9 cellular contexts compared by ENCODE assay signal in the genomic region with DNA sequence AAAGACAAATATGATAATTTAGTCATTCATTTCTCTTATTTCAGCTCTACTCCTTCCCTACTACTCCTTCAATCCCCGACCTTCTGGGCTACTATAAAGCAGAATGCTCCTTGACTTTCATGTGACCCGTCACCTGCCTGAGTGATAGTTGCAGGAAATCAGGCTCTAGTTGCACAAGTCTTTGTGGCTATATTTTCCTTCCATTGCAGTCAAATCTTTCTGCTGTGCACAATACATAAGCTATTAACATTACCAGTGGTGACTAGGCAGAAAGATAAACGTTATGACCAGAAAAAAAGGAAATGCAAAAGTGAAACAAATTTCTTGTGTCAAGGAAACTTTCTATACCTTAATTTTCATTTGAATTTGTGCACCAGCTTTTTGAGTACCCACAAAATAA. TPM values are rescaled to one million over a fixed set of nuclear protein-coding genes. Genes with fewer than 3 reads are reported as not detected.
DNase-seq lines count a peak whose midpoint lies in the region; ATAC-seq, FAIRE-seq and TF ChIP-seq lines count a peak whose summit lies in the region.
"Had no signal": no experiment of that assay in that cellular context is flagged by ENCODE, and none has a peak within 500 bp of the region (broad histone marks: within the 10 kb centered on the region; RNA-seq: fewer than 3 reads in every experiment).

No MANE protein-coding gene starts in this region.

- no peaks in the 10 kb centered on the region for H3K36me3 ChIP-seq in BLaER1 treated with 17β-estradiol and CSF1 and Interleukin-3, amounts not matched to agents 10 nM and 100 nM
- no peaks in the 10 kb centered on the region for H3K36me3 ChIP-seq in K562 (ENCODE audit: control insufficient read depth, insufficient read depth, low read length)
- no peaks in the 10 kb centered on the region for H3K36me3 ChIP-seq in aorta (ENCODE audit: control insufficient read depth in 1 of 2, insufficient read depth in 2 of 2, low read length in 1 of 2)

- in situ Hi-C loops in K562 (cut with MboI), result no loop called here

- peaks cover 21% of the 10 kb centered on the region for H3K4me1 Mint-ChIP-seq in activated T-cell treated with anti-CD3 and anti-CD28 coated beads, Interleukin-2, amount 50 U/mL, for 72 hours (ENCODE audit: low read depth)

- H3K9me3 Mint-ChIP-seq in activated T-cell treated with anti-CD3 and anti-CD28 coated beads, Interleukin-2, amount 50 U/mL, for 72 hours, result no peaks in the 10 kb centered on the region

- H4K20me1 ChIP-seq in BLaER1 treated with 17β-estradiol and CSF1 and Interleukin-3, amounts not matched to agents 10 nM and 100 nM, result no peaks in the 10 kb centered on the region
- H4K20me1 ChIP-seq in K562 (replicated peaks; ENCODE audit: control insufficient read depth, insufficient read depth, low read length), result no peaks in the 10 kb centered on the region

- peak; percentile 37; the same call in 1 of the 2 replicates for TF ChIP-seq EP300 in K562 (IDR thresholded peaks at IDR 0.05; ENCODE audit: low read length)

- peak; percentile 69 for FAIRE-seq in K562 (lab: Jason Lieb, UNC)

- H3K9ac ChIP-seq in BLaER1 treated with 17β-estradiol and CSF1 and Interleukin-3, amounts not matched to agents 10 nM and 100 nM, result peak overlapping the region in 5 of 11 experiments; percentile 41 to 67 (median 65); a peak in 8 of 22 replicates
- peak overlapping the region in 1 of 2 experiments; percentile 36; a peak in 2 of 4 replicates for H3K9ac ChIP-seq in K562 (ENCODE audit: insufficient read depth in 1 of 2, low read depth in 2 of 2, low read length in 2 of 2)

- intact Hi-C loops in K562 (cut with micrococcal nuclease) (no loop called here), aorta (cut with DNase I) (loop anchor here in 1 of 2 donors (5.0 kb wide), 1 partner anchor 42 kb away; no protein-coding TSS in a partner anchor)

- no peak for TF ChIP-seq POLR2A in K562 (conservative IDR thresholded peaks at IDR 0.05)

- CTCF ChIA-PET in K562 (lab: Yijun Ruan, JAX; ENCODE audit: low intra/inter-chr PET ratio), result no interaction called here

- DNase-seq in K562 (ENCODE audit: extremely low read depth in 1 of 4, low spot score in 3 of 4), result peak in 2 of 4 experiments; percentile 20 to 51
- no peak for DNase-seq in activated T-cell treated with anti-CD3 and anti-CD28 coated beads, Interleukin-2, amount 50 U/mL, for 72 hours
- no peak for DNase-seq in amniotic stem cell (lab: John Stamatoyannopoulos, UW)
- DNase-seq in aorta, result no peak
- no peak for DNase-seq in SW480 (ENCODE audit: low spot score)
- DNase-seq: T-helper 9 cell had no signal

- TF ChIP-seq RAD21 in K562 (CRISPR knock-in tag; conservative IDR thresholded peaks at IDR 0.05 in 1 of 2, IDR thresholded peaks at IDR 0.05 in 1 of 2), result no peak; a peak in 1 of 4 replicates

- POLR2A ChIA-PET in K562 (lab: Yijun Ruan, JAX), result interaction anchor here (1.0 kb wide), 1 partner anchor 15 kb away, joined by 3 read pairs; no protein-coding TSS in a partner anchor

- no peaks in the 10 kb centered on the region for H3K9me1 ChIP-seq in K562 (ENCODE audit: control insufficient read depth, insufficient read depth, low read length)

- H2AFZ ChIP-seq in K562 (ENCODE audit: low read depth, low read length), result peak overlapping the region; percentile 87

- WGBS in K562 (ENCODE audit: insufficient coverage, low coverage, missing lambda C conversion rate), result 6% methylated on average over 3 of the region's 3 CpGs
- 79 to 81% methylated on average over 3 of the region's 3 CpGs for WGBS in aorta, 2 donors

- peak overlapping the region in 4 of 10 experiments; percentile 5 to 40 (median 28); a peak in 6 of 20 replicates for H3K4me3 ChIP-seq in BLaER1 treated with 17β-estradiol and CSF1 and Interleukin-3, amounts not matched to agents 10 nM and 100 nM
- H3K4me3 ChIP-seq in K562, result no peak overlapping the region
- no peak overlapping the region for H3K4me3 ChIP-seq in aorta (ENCODE audit: low read length in 2 of 2)

- no peak for TF ChIP-seq CTCF in K562 (IDR thresholded peaks at IDR 0.05 in 2 of 3, conservative IDR thresholded peaks at IDR 0.05 in 1 of 3; ENCODE audit: insufficient read depth in 2 of 3, low read depth in 1 of 3, low read length in 3 of 3)

- H3K4me2 ChIP-seq in BLaER1 treated with 17β-estradiol and CSF1 and Interleukin-3, amounts not matched to agents 10 nM and 100 nM, result peak overlapping the region; percentile 6 to 93 (median 46); a peak in 18 of 22 replicates
- H3K4me2 ChIP-seq in K562 (ENCODE audit: insufficient read depth, low read length), result peak overlapping the region; percentile 64

- no peak overlapping the region for H3K4me3 Mint-ChIP-seq in activated T-cell treated with anti-CD3 and anti-CD28 coated beads, Interleukin-2, amount 50 U/mL, for 72 hours

- ATAC-seq in GM19467 (IDR thresholded peaks at IDR 0.05; ENCODE audit: unreplicated experiment), result peak; percentile 78
- ATAC-seq in HG03469 (IDR thresholded peaks at IDR 0.05; ENCODE audit: unreplicated experiment), result peak; percentile 51
- ATAC-seq in K562, result peak; percentile 52
- no peak for ATAC-seq in activated T-cell treated with anti-CD3 and anti-CD28 coated beads, Interleukin-2, amount 50 U/mL, for 72 hours (replicated peaks in 1 of 2)
- ATAC-seq in aorta (ENCODE audit: low FRiP score), result no peak

- no peaks in the 10 kb centered on the region for H3K27me3 ChIP-seq in BLaER1 treated with 17β-estradiol and CSF1 and Interleukin-3, amounts not matched to agents 10 nM and 100 nM
- H3K27me3 ChIP-seq in K562 (ENCODE audit: control insufficient read depth in 2 of 2, insufficient read depth in 2 of 2, low read length in 2 of 2), result no peaks in the 10 kb centered on the region
- no peaks in the 10 kb centered on the region for H3K27me3 ChIP-seq in aorta (ENCODE audit: control insufficient read depth in 1 of 2, insufficient read depth in 2 of 2, low read length in 1 of 2)

- H3K9me3 ChIP-seq in BLaER1 treated with 17β-estradiol and CSF1 and Interleukin-3, amounts not matched to agents 10 nM and 100 nM (replicated peaks in 1 of 11), result peaks cover 0 to 4% (median 0%) of the 10 kb centered on the region in 11 experiments; a peak in 2 of 22 replicates
- H3K9me3 ChIP-seq in K562 (replicated peaks; ENCODE audit: control insufficient read depth, insufficient read depth, low read depth, low read length) (no peaks in the 10 kb centered on the region), aorta (ENCODE audit: control insufficient read depth, low read length) (no peaks in the 10 kb centered on the region)

- H3K27ac ChIP-seq in BLaER1 treated with 17β-estradiol and CSF1 and Interleukin-3, amounts not matched to agents 10 nM and 100 nM, result peak overlapping the region in 8 of 11 experiments; percentile 9 to 83 (median 70); a peak in 13 of 22 replicates
- H3K27ac ChIP-seq in K562 (ENCODE audit: extremely low read depth, low read depth, low read length) (peak overlapping the region; percentile 73), aorta (ENCODE audit: low read depth in 1 of 2, low read length in 2 of 2) (no peak overlapping the region)

- no peaks in the 10 kb centered on the region for H3K27me3 Mint-ChIP-seq in activated T-cell treated with anti-CD3 and anti-CD28 coated beads, Interleukin-2, amount 50 U/mL, for 72 hours (ENCODE audit: low read depth)

- H3K27ac Mint-ChIP-seq in activated T-cell treated with anti-CD3 and anti-CD28 coated beads, Interleukin-2, amount 50 U/mL, for 72 hours, result no peak overlapping the region

- no peaks in the 10 kb centered on the region for H3K36me3 Mint-ChIP-seq in activated T-cell treated with anti-CD3 and anti-CD28 coated beads, Interleukin-2, amount 50 U/mL, for 72 hours (ENCODE audit: insufficient read depth in 2 of 2)

- peaks cover 15 to 90% (median 30%) of the 10 kb centered on the region in 10 experiments for H3K4me1 ChIP-seq in BLaER1 treated with 17β-estradiol and CSF1 and Interleukin-3, amounts not matched to agents 10 nM and 100 nM
- H3K4me1 ChIP-seq in K562 (replicated peaks in 1 of 2; ENCODE audit: control insufficient read depth in 2 of 2, insufficient read depth in 2 of 2, low read length in 2 of 2) (peaks cover 4 to 42% of the 10 kb centered on the region in 2 experiments; a peak in 4 of 5 replicates), aorta (ENCODE audit: control insufficient read depth in 1 of 2, insufficient read depth in 2 of 2, low read length in 2 of 2) (peaks cover 2 to 5% of the 10 kb centered on the region in 2 donors)

- H3K79me2 ChIP-seq in K562 (ENCODE audit: control insufficient read depth, insufficient read depth, low read length), result no peaks in the 10 kb centered on the region

- BruUV-seq in K562 (replicated peaks; lab: Mats Ljungman, UMichigan), result no TSS peak

TF ChIP-seq in K562, 482 proteins besides CTCF, POLR2A, EP300 and RAD21 (continues in another document):
- TF ChIP-seq, protein P1, sequence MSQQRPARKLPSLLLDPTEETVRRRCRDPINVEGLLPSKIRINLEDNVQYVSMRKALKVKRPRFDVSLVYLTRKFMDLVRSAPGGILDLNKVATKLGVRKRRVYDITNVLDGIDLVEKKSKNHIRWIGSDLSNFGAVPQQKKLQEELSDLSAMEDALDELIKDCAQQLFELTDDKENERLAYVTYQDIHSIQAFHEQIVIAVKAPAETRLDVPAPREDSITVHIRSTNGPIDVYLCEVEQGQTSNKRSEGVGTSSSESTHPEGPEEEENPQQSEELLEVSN (IDR thresholded peaks at IDR 0.05; ENCODE audit: borderline replicate concordance in 1 of 2, extremely low read depth in 1 of 2, insufficient read depth in 1 of 2, insufficient read length in 1 of 2, low read depth in 1 of 2, low read length in 1 of 2, poor library complexity in 1 of 2, severe bottlenecking in 1 of 2), result no peak

RNA-seq across cellular contexts. Expression of a gene that starts 2.3 kb away (rescaled TPM):
- total RNA-seq in K562 (2011; cell fraction: chromatin; rRNA removed; ENCODE audit: low replicate concordance), result not detected in 2 replicates
- total RNA-seq in K562 (2011; cell fraction: nucleolus; rRNA removed), result not detected in 2 replicates
- total RNA-seq in K562 (2011; cell fraction: nucleoplasm; rRNA removed), result 0.15 TPM in 2 replicates
- total RNA-seq in K562 (2014; rRNA removed) (0.08 and 0.14 TPM in 2 replicates), K562 (2014; rRNA removed; fragmentation: Illumina TruSeq; extraction: Trizol) (0.13 and 0.15 TPM in 2 replicates), K562 (2015; rRNA removed; fragmentation: Illumina TruSeq; extraction: Trizol) (0.54 and 0.57 TPM in 2 replicates), K562 (2021) (0.09 and 0.24 TPM in 2 replicates), aorta (1 to 10 TPM; 1.4 to 3.2 TPM)
- polyA plus RNA-seq in K562 (2011; rRNA removed) (0.04 and 0.07 TPM in 2 replicates), K562 (2014; fragmentation: Illumina TruSeq; extraction: Trizol) (0.11 and 0.13 TPM in 2 replicates), K562 (2014; fragmentation: Nextera tagmentation; extraction: Ambion mirVana) (under 1 TPM; 0.08 to 0.10 TPM), K562 (2014; rRNA removed) (0.08 and 0.12 TPM in 2 replicates), aorta (under 1 TPM; 0.15 to 0.88 TPM)
- polyA plus RNA-seq in K562 (2011; cell fraction: cytosol; rRNA removed), result 0.04 TPM in 1 of 2 replicates, not detected in the other
- polyA plus RNA-seq in K562 (2011; cell fraction: nucleus; rRNA removed), result 0.06 TPM in 2 replicates
- polyA plus RNA-seq in K562 (2012), result 0.33 and 0.68 TPM in 2 replicates
- polyA minus RNA-seq in K562 (2011; rRNA and poly(A)+ RNA removed), result 0.07 and 0.09 TPM in 2 replicates
- not detected in 2 replicates for polyA minus RNA-seq in K562 (2011; cell fraction: cytosol; rRNA and poly(A)+ RNA removed)
- polyA minus RNA-seq in K562 (2011; cell fraction: nucleus; rRNA and poly(A)+ RNA removed), result not detected in 2 replicates
- total RNA-seq in activated T-cell treated with anti-CD3 and anti-CD28 coated beads, Interleukin-2, amount 50 U/mL, for 72 hours, result under 1 TPM in 1 of 2 donors, not detected in 1; 0.05 TPM

Comparison
In these comparisons a context has a peak if more than half of its experiments do, and no peak if none do; other contexts are left out.
1. H3K27ac ChIP-seq: peak in BLaER1 treated with 17β-estradiol and CSF1 and Interleukin-3, amounts not matched to agents 10 nM and 100 nM (8 of 11) and K562 (single experiment); none in aorta (0 of 2).
2. ATAC-seq: peak in GM19467 (single experiment), HG03469 (single experiment) and K562 (single experiment); none in activated T-cell treated with anti-CD3 and anti-CD28 coated beads, Interleukin-2, amount 50 U/mL, for 72 hours (0 of 2) and aorta (single experiment).